Comparison of ENCODE assay signal across 23 cellular contexts in the genomic region with DNA sequence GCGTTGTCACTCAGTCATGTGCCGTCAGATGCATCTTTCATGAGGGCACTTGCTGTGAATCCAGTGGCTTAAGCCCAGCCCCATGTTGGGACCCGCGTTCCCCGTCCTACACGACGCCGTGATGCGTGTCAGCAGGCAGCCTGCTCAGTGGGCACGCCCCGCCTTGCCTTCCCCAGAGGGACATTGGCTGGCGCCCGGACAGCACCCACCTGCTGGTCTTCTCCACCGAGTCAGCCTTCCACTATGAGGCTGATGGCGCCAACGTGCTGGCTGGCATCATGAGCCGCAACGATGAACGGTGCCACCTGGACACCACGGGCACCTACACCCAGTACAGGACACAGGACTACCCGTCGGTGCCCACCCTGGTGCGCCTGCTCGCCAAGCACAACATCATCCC.
"Had no signal": no experiment of that assay in that cellular context is flagged by ENCODE, and none has a peak within 500 bp of the region (broad histone marks: within the 10 kb centered on the region; RNA-seq: fewer than 3 reads in every experiment).

No MANE protein-coding gene starts in this region.

- H3K9me3 ChIP-seq: esophagus squamous epithelium, heart right ventricle, lower lobe of right lung, prostate gland, right atrium auricular region, sigmoid colon, stomach, thyroid gland had no signal

- H3K27ac ChIP-seq: esophagus squamous epithelium, heart right ventricle, lower lobe of right lung, prostate gland, right atrium auricular region, sigmoid colon, stomach, thyroid gland had no signal

- H3K27me3 ChIP-seq: esophagus squamous epithelium, heart right ventricle, right atrium auricular region, stomach, thyroid gland had no signal

- DNase-seq: cortex of kidney; effector memory CD8-positive, alpha-beta T cell; erythroblast; esophagus squamous epithelium; foreskin melanocyte; glutamatergic neuron; heart right ventricle; hippocampal formation; kidney glomerular epithelial cell; left colon; left ventricle myocardium superior; lower lobe of right lung; naive B cell; sigmoid colon; stimulated activated CD4-positive, alpha-beta T cell treated with anti-CD3 and anti-CD28 coated beads, Interleukin-2, amount 100 ng/mL, for 24 hours; stimulated activated CD4-positive, alpha-beta T cell treated with anti-CD3 and anti-CD28 coated beads, Interleukin-4, amount 100 ng/mL, for 24 hours; stimulated activated naive CD4-positive, alpha-beta T cell treated with Interleukin-2 at 50 U/mL for 16 hours; stomach; thyroid gland; trophoblast cell had no signal

- H3K4me1 ChIP-seq: lower lobe of right lung, prostate gland, right atrium auricular region, sigmoid colon, thyroid gland had no signal

- H3K4me3 ChIP-seq: esophagus squamous epithelium, heart right ventricle, lower lobe of right lung, prostate gland, right atrium auricular region, sigmoid colon, stomach, thyroid gland had no signal

- ATAC-seq: effector memory CD8-positive, alpha-beta T cell; heart right ventricle; left colon; left ventricle myocardium superior; lower lobe of right lung; natural killer cell treated with Interleukin-12 subunit alpha and Interleukin-12 subunit beta and Interleukin-15 and Interleukin-18, amount 100 ng/mL, for 72 hours had no signal

- H3K36me3 ChIP-seq: right atrium auricular region, sigmoid colon had no signal
